In the genomic region with DNA sequence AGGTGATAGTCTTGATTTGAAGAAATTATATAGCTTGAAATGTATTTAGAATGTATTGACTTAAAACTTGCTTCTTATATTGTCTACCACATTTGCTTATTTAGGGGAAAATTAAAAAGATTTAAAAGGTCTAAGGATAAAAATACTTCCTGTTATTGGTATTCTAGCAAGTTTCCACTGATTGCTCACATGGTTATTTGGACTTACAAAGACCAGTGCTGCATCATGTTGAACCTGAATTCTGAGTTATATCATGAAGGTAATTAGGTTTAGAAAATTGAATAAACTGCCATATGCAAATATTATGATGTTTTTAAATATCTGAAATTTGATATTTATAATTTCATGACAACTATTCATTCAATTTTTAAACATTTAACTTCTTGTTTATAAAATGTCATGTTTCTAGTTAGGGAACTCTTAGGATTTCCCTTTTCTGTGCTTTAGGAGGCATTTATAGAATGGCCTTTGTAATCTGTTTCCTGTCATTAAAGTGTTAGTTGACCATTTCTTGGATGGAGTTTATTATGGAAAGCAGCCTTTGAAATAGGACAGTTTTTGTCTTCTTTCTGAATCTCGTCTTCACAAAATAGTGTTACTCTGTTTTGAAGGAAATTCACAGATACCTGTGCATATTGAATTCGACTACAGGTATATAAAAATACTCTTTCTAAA, we compare ENCODE assay signal across 28 cellular contexts.
"Had no signal": no experiment of that assay in that cellular context is flagged by ENCODE, and none has a peak within 500 bp of the region (broad histone marks: within the 10 kb centered on the region; RNA-seq: fewer than 3 reads in every experiment).

No MANE protein-coding gene starts in this region.

- H3K27ac ChIP-seq: ascending aorta, breast epithelium, cardiac muscle cell, colonic mucosa, esophagus muscularis mucosa, foreskin keratinocyte, gastrocnemius medialis had no signal

- H3K36me3 ChIP-seq: breast epithelium, colonic mucosa had no signal

- H3K4me3 ChIP-seq: ascending aorta, breast epithelium, cardiac muscle cell, colonic mucosa, esophagus muscularis mucosa, gastrocnemius medialis, heart left ventricle had no signal

- H3K9me3 ChIP-seq: colonic mucosa, gastrocnemius medialis had no signal

- H3K27me3 ChIP-seq: ascending aorta, breast epithelium, cardiac muscle cell, colonic mucosa, esophagus muscularis mucosa, foreskin keratinocyte, gastrocnemius medialis, heart left ventricle had no signal

- DNase-seq: activated CD4-positive, alpha-beta memory T cell treated with anti-CD3 and anti-CD28 coated beads, Interleukin-2, amount 10 ng/mL, durations not matched to agents 7 days and 5 days; activated CD4-positive, alpha-beta T cell treated with anti-CD3 and anti-CD28 coated beads for 1 hour; activated CD4-positive, alpha-beta T cell treated with anti-CD3 and anti-CD28 coated beads for 4 hours; activated CD4-positive, alpha-beta T cell treated with anti-CD3 and anti-CD28 coated beads, Interleukin-2, amount 10 ng/mL, durations not matched to agents 7 days and 5 days; activated CD4-positive, alpha-beta T cell treated with anti-CD3 and anti-CD28 coated beads, Interleukin-2, amount 50 U/mL, for 4 hours; activated CD8-positive, alpha-beta memory T cell treated with anti-CD3 and anti-CD28 coated beads, Interleukin-2, amount 50 U/mL, for 48 hours; activated gamma-delta T cell; activated naive CD4-positive, alpha-beta T cell; activated naive CD4-positive, alpha-beta T cell treated with anti-CD3 and anti-CD28 coated beads, Interleukin-2, amount 10 ng/mL, durations not matched to agents 7 days and 5 days; activated naive CD8-positive, alpha-beta T cell treated with anti-CD3 and anti-CD28 coated beads, Interleukin-2, amount 10 ng/mL, durations not matched to agents 7 days and 5 days; activated T-cell treated with anti-CD3 and anti-CD28 coated beads for 4 hours; activated T-cell treated with anti-CD3 and anti-CD28 coated beads, Interleukin-2, amount 50 U/mL, for 24 hours; activated T-cell treated with anti-CD3 and anti-CD28 coated beads, Interleukin-2, amount 50 U/mL, for 72 hours; central memory CD4-positive, alpha-beta T cell; cerebellar nuclear complex; colonic mucosa; effector CD4-positive, alpha-beta T cell; effector memory CD8-positive, alpha-beta T cell; erythroblast; foreskin keratinocyte; gastrocnemius medialis; glutamatergic neuron; heart left ventricle; T-helper 2 cell had no signal
